14 cellular contexts compared by ENCODE assay signal in genomic region chr15:38560456-38560926, GRCh38. TPM values are rescaled to one million over a fixed set of nuclear protein-coding genes. Genes with fewer than 3 reads are reported as not detected.
DNase-seq lines count a peak whose midpoint lies in the region; ATAC-seq and TF ChIP-seq lines count a peak whose summit lies in the region.
"Had no signal": no experiment of that assay in that cellular context is flagged by ENCODE, and none has a peak within 500 bp of the region (broad histone marks: within the 10 kb centered on the region; RNA-seq: fewer than 3 reads in every experiment).

No MANE protein-coding gene starts in this region.

- H2BK20ac ChIP-seq in IMR-90 (ENCODE audit: low read depth, low read length): no peak overlapping the region

- no peaks in the 10 kb centered on the region for H3K79me1 ChIP-seq in IMR-90 (ENCODE audit: low read depth in 1 of 2, low read length in 2 of 2)

- H3K9me2 ChIP-seq in PC-9 (ENCODE audit: insufficient read depth): no peaks in the 10 kb centered on the region

- H2AFZ ChIP-seq in IMR-90 (replicated peaks; ENCODE audit: low read length, poor library complexity) (no peak overlapping the region), PC-9 (no peak overlapping the region)
- H2AFZ ChIP-seq: GM23248 had no signal

- H2AK5ac ChIP-seq in IMR-90 (ENCODE audit: low read depth, low read length): peak overlapping the region; percentile 7; the same call in 1 of the 2 replicates

- no peaks in the 10 kb centered on the region for H3K36me3 Mint-ChIP-seq in brain

- H3K9me1 ChIP-seq in IMR-90 (ENCODE audit: insufficient read depth, low read length): peaks cover 10% of the 10 kb centered on the region

- H3K27me3 Mint-ChIP-seq in brain: peaks cover 24% of the 10 kb centered on the region

- no peak overlapping the region for H2BK15ac ChIP-seq in IMR-90 (ENCODE audit: low read depth, low read length)

- dilution Hi-C loops in IMR-90 (cut with HindIII; ENCODE audit: low sequenced_read_pairs, unreplicated experiment): no loop called here

- intact Hi-C loops in IMR-90 (cut with micrococcal nuclease): no loop called here
- intact Hi-C loops in PC-9 (cut with micrococcal nuclease; ENCODE audit: unreplicated experiment): loop anchor here (5.0 to 10.0 kb wide), 2 partner anchors 86 to 142 kb away; no protein-coding TSS in a partner anchor

- H3K4me1 Mint-ChIP-seq in brain: peaks cover 54% of the 10 kb centered on the region

- H4K5ac ChIP-seq in IMR-90 (ENCODE audit: low read depth, low read length): no peak overlapping the region

- in situ Hi-C loops in IMR-90 (cut with MboI; ENCODE audit: low sequenced_read_pairs): no loop called here

- peaks cover 8% of the 10 kb centered on the region for H3K27me3 ChIP-seq in IMR-90 (ENCODE audit: control insufficient read depth, insufficient read depth, low read length)
- H3K27me3 ChIP-seq in tibial nerve: peaks cover 0 to 17% of the 10 kb centered on the region in 2 donors
- H3K27me3 ChIP-seq in PC-9 (ENCODE audit: insufficient read depth, low read depth): no peaks in the 10 kb centered on the region

- CTCF ChIA-PET in IMR-90 (lab: Yijun Ruan, JAX): interaction anchor here (0.9 kb wide), 1 partner anchor 120 kb away, joined by 3 read pairs; no protein-coding TSS in a partner anchor
- CTCF ChIA-PET in PC-9 (lab: Charles Lee): no interaction called here

- WGBS in IMR-90 (ENCODE audit: extremely low coverage in 2 of 2, insufficient read length in 1 of 2), 2 experiments: 100% methylated on average over 3 of the region's 7 CpGs; no CpG with 5 or more reads in 1 of the 2 experiments
- WGBS in tibial nerve, 2 donors: 87 to 93% methylated on average over 7 of the region's 7 CpGs

- H3K4ac ChIP-seq in IMR-90 (ENCODE audit: low read depth, low read length): no peak overlapping the region

- no peak overlapping the region for H3K56ac ChIP-seq in IMR-90 (ENCODE audit: extremely low read depth, insufficient read depth, low read length)

- H4K8ac ChIP-seq in IMR-90 (ENCODE audit: low read depth in 2 of 2, low read length in 2 of 2): no peak overlapping the region

- H3K4me3 ChIP-seq in GM12864 (ENCODE audit: low read depth, low read length) (peak overlapping the region; percentile 9; the same call in 1 of the 2 replicates), IMR-90 (ENCODE audit: insufficient read depth, low read depth, low read length) (no peak overlapping the region), tibial nerve (no peak overlapping the region), PC-9 (no peak overlapping the region)
- H3K4me3 ChIP-seq: GM23248, SJSA1, suprapubic skin had no signal

- H2BK120ac ChIP-seq in IMR-90 (ENCODE audit: low read depth, low read length): no peak overlapping the region

- H3K9me3 ChIP-seq in IMR-90 (ENCODE audit: control insufficient read depth, insufficient read depth, low read length): no peaks in the 10 kb centered on the region
- no peaks in the 10 kb centered on the region for H3K9me3 ChIP-seq in tibial nerve
- H3K9me3 ChIP-seq in PC-9 (ENCODE audit: insufficient read depth, low read depth): no peaks in the 10 kb centered on the region
- H3K9me3 ChIP-seq: SJSA1, suprapubic skin had no signal

- H4K20me1 ChIP-seq in IMR-90 (ENCODE audit: insufficient read depth, low read length): no peaks in the 10 kb centered on the region
- H4K20me1 ChIP-seq in PC-9 (ENCODE audit: insufficient read depth): no peaks in the 10 kb centered on the region

- H3K4me2 ChIP-seq in IMR-90 (ENCODE audit: low read depth, low read length) (no peak overlapping the region), PC-9 (no peak overlapping the region)

- no peaks in the 10 kb centered on the region for H3K9me3 Mint-ChIP-seq in brain

- H3K36me3 ChIP-seq in IMR-90 (ENCODE audit: control insufficient read depth, insufficient read depth, low read length) (no peaks in the 10 kb centered on the region), tibial nerve (no peaks in the 10 kb centered on the region), PC-9 (ENCODE audit: low read depth) (no peaks in the 10 kb centered on the region)
- H3K36me3 ChIP-seq: SJSA1, suprapubic skin had no signal

- ATAC-seq in IMR-90 (ENCODE audit: low read depth): no peak

- H3K27ac ChIP-seq in IMR-90 (ENCODE audit: insufficient read depth, low read length) (no peak overlapping the region), tibial nerve (no peak overlapping the region), PC-9 (no peak overlapping the region)
- H3K27ac ChIP-seq: GM23248, HL-60, SJSA1, suprapubic skin had no signal

- BruUV-seq in IMR-90 (replicated peaks; lab: Mats Ljungman, UMichigan): no TSS peak
- no TSS peak for BruUV-seq in PC-9 (replicated peaks; lab: Mats Ljungman, UMichigan)

- TF ChIP-seq EP300 in tibial nerve (IDR thresholded peaks at IDR 0.05): no peak

- H4K91ac ChIP-seq in IMR-90 (ENCODE audit: insufficient read depth, low read depth, low read length): no peak overlapping the region

- H3K9ac ChIP-seq in IMR-90 (ENCODE audit: low read depth, low read length): no peak overlapping the region
- H3K9ac ChIP-seq: GM23248 had no signal

- H3K27ac Mint-ChIP-seq in brain: peak overlapping the region in 3 of 5 experiments; percentile 55 to 90 (median 85)

- peak overlapping the region in 2 of 5 experiments; percentile 65 to 82 for H3K4me3 Mint-ChIP-seq in brain

- H3F3A ChIP-seq in PC-9 (ENCODE audit: insufficient read depth, low read depth): no peaks in the 10 kb centered on the region

- no peak overlapping the region for H3K14ac ChIP-seq in IMR-90 (replicated peaks; ENCODE audit: low read depth, low read length)

- no peak for TF ChIP-seq RAD21 in IMR-90 (IDR thresholded peaks at IDR 0.05; ENCODE audit: low read length)

- no peak overlapping the region for H2BK5ac ChIP-seq in IMR-90 (ENCODE audit: low read depth, low read length, poor library complexity, severe bottlenecking)

- POLR2A ChIA-PET in IMR-90 (lab: Charles Lee; ENCODE audit: unreplicated experiment) (no interaction called here), PC-9 (lab: Charles Lee; ENCODE audit: unreplicated experiment) (no interaction called here)

- TF ChIP-seq POLR2A in GM19099 (IDR thresholded peaks at IDR 0.05; ENCODE audit: extremely low read depth, insufficient read length, low read depth) (peak; percentile 26), IMR-90 (IDR thresholded peaks at IDR 0.05; ENCODE audit: low read depth, low read length) (no peak), tibial nerve (IDR thresholded peaks at IDR 0.05) (no peak)

- H3K79me2 ChIP-seq in PC-9 (ENCODE audit: low read depth): no peaks in the 10 kb centered on the region

- no peak overlapping the region for H3K23ac ChIP-seq in IMR-90 (ENCODE audit: low read depth, low read length)

- DNase-seq in GM12864 (ENCODE audit: low read depth) (no peak), IMR-90 (no peak), NCI-H82 (lab: John Stamatoyannopoulos, UW) (no peak), tibial nerve (ENCODE audit: low spot score in 2 of 2) (no peak), SW 1271 (lab: John Stamatoyannopoulos, UW) (no peak), PC-9 (no peak)
- DNase-seq: GM23248, NCI-H526 had no signal

- H3K4me1 ChIP-seq in IMR-90 (ENCODE audit: control insufficient read depth, insufficient read depth, low read length): peaks cover 22% of the 10 kb centered on the region
- H3K4me1 ChIP-seq in tibial nerve: peaks cover 0 to 15% (median 2%) of the 10 kb centered on the region in 4 donors
- no peaks in the 10 kb centered on the region for H3K4me1 ChIP-seq in PC-9 (replicated peaks; ENCODE audit: insufficient read depth)

- H3K18ac ChIP-seq in IMR-90 (ENCODE audit: low read depth, low read length): no peak overlapping the region

- TF ChIP-seq CTCF in GM12864 (IDR thresholded peaks at IDR 0.05; ENCODE audit: low read depth, low read length, missing control alignments) (no peak), IMR-90 (conservative IDR thresholded peaks at IDR 0.05; ENCODE audit: low read depth, low read length) (no peak), brain (conservative IDR thresholded peaks at IDR 0.05) (no peak), tibial nerve (IDR thresholded peaks at IDR 0.05) (no peak), PC-9 (conservative IDR thresholded peaks at IDR 0.05) (no peak)

- no peak overlapping the region for H2AK9ac ChIP-seq in IMR-90 (replicated peaks; ENCODE audit: low read depth, low read length, poor library complexity)

TF ChIP-seq in IMR-90, 13 proteins besides CTCF, POLR2A, EP300 and RAD21:
- TF ChIP-seq USF2 (IDR thresholded peaks at IDR 0.05; ENCODE audit: low read depth, low read length) (no peak), RCOR1 (IDR thresholded peaks at IDR 0.05; ENCODE audit: insufficient replicate concordance, low read length) (no peak), RFX5 (IDR thresholded peaks at IDR 0.05; ENCODE audit: low read depth, low read length) (no peak), CHD1 (IDR thresholded peaks at IDR 0.05; ENCODE audit: low read depth, low read length) (no peak), MXI1 (IDR thresholded peaks at IDR 0.05; ENCODE audit: borderline replicate concordance, low read depth, low read length) (no peak), FOS (IDR thresholded peaks at IDR 0.05; ENCODE audit: low read depth, low read length) (no peak)
TF ChIP-seq in IMR-90: peak in this region for 0.

RNA-seq across cellular contexts. Expression of gene RASGRP1, which starts 4.1 kb away (rescaled TPM):
- total RNA-seq in IMR-90 (2012; rRNA removed) (1.9 and 3.2 TPM in 2 replicates), tibial nerve (1 to 10 TPM in 2 of 4 donors, under 1 TPM in 2; 0.22 to 2.1 (median 1.3) TPM), PC-9 (2021) (0.39 and 1.5 TPM in 2 replicates)
- polyA plus RNA-seq in IMR-90 (2012; rRNA removed) (1.4 TPM in 2 replicates), brain (ENCODE audit: insufficient read depth, low read depth, low replicate concordance) (1.3 TPM)
- 0.43 and 0.60 TPM in 2 replicates for polyA plus RNA-seq in IMR-90 (2012; cell fraction: cytosol; rRNA removed)
- polyA plus RNA-seq in IMR-90 (2012; cell fraction: nucleus; rRNA removed; ENCODE audit: low replicate concordance): 0.97 and 2.6 TPM in 2 replicates
- total RNA-seq: fibroblast of lung, SJSA1 had no signal
